Comparison of ENCODE assay signal across 24 cellular contexts in the genomic region with DNA sequence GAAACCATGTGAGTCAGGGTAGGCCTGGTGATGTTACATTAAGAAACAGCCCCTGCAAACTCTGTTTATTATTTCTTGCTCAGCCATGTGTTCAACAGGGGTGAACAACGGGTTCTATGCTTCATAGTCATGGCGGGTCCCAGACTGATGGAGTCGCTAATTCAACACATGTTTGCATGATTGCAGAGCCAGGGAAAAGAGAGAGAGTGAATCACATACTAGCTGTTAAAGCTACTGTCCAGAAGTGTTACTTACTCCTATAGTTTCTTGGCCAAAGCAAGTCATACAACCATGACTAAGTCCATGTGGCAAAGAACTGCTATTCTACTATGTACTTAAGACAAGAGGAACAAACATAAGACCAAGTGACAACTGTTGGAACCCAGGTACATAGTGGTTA.
"Had no signal": no experiment of that assay in that cellular context is flagged by ENCODE, and none has a peak within 500 bp of the region (broad histone marks: within the 10 kb centered on the region; RNA-seq: fewer than 3 reads in every experiment).

No MANE protein-coding gene starts in this region.

- H3K4me1 ChIP-seq: esophagus muscularis mucosa had no signal

- H3K36me3 ChIP-seq: brain microvascular endothelial cell, esophagus muscularis mucosa had no signal

- H3K27me3 ChIP-seq: brain microvascular endothelial cell, esophagus muscularis mucosa had no signal

- H3K27ac ChIP-seq: brain microvascular endothelial cell, coronary artery, dorsolateral prefrontal cortex, esophagus muscularis mucosa had no signal

- H3K4me3 ChIP-seq: coronary artery, dorsolateral prefrontal cortex, esophagus muscularis mucosa had no signal

- DNase-seq: activated CD4-positive, alpha-beta memory T cell treated with anti-CD3 and anti-CD28 coated beads for 36 hours; activated CD4-positive, alpha-beta T cell treated with anti-CD3 and anti-CD28 coated beads for 36 hours; activated CD4-positive, alpha-beta T cell treated with anti-CD3 and anti-CD28 coated beads, Interleukin-2, amount 10 ng/mL, durations not matched to agents 24 days and 14 days; activated CD4-positive, CD25-positive, alpha-beta regulatory T cell; activated CD4-positive, CD25-positive, alpha-beta regulatory T cell treated with anti-CD3 and anti-CD28 coated beads, Interleukin-2, amount 50 U/mL, for 72 hours; activated CD8-positive, alpha-beta memory T cell treated with anti-CD3 and anti-CD28 coated beads, Interleukin-2, amount 10 ng/mL, durations not matched to agents 7 days and 5 days; activated CD8-positive, alpha-beta memory T cell treated with anti-CD3 and anti-CD28 coated beads, Interleukin-2, amount 50 U/mL, for 4 hours; activated CD8-positive, alpha-beta T cell treated with anti-CD3 and anti-CD28 coated beads, Interleukin-2, amount 10 ng/mL, durations not matched to agents 7 days and 5 days; activated effector memory CD4-positive, alpha-beta T cell treated with anti-CD3 and anti-CD28 coated beads, Interleukin-2, amount 50 U/mL, for 16 hours; activated naive CD4-positive, alpha-beta T cell treated with anti-CD3 and anti-CD28 coated beads, Interleukin-2, amount 10 ng/mL, durations not matched to agents 7 days and 5 days; activated naive CD8-positive, alpha-beta T cell treated with anti-CD3 and anti-CD28 coated beads, Interleukin-2, amount 10 ng/mL, durations not matched to agents 7 days and 5 days; activated T-cell treated with anti-CD3 and anti-CD28 coated beads, Interleukin-2, amount 50 U/mL, for 1 hour; activated T-cell treated with anti-CD3 and anti-CD28 coated beads, Interleukin-2, amount 50 U/mL, for 48 hours; brain microvascular endothelial cell; dorsolateral prefrontal cortex; effector memory CD4-positive, alpha-beta T cell; erythroblast; foreskin fibroblast; head of caudate nucleus; T-helper 1 cell; T-helper 17 cell; T1000 had no signal

- H3K9me3 ChIP-seq: esophagus muscularis mucosa had no signal
